Comparison of ENCODE assay signal across 1 cellular context in the genomic region with DNA sequence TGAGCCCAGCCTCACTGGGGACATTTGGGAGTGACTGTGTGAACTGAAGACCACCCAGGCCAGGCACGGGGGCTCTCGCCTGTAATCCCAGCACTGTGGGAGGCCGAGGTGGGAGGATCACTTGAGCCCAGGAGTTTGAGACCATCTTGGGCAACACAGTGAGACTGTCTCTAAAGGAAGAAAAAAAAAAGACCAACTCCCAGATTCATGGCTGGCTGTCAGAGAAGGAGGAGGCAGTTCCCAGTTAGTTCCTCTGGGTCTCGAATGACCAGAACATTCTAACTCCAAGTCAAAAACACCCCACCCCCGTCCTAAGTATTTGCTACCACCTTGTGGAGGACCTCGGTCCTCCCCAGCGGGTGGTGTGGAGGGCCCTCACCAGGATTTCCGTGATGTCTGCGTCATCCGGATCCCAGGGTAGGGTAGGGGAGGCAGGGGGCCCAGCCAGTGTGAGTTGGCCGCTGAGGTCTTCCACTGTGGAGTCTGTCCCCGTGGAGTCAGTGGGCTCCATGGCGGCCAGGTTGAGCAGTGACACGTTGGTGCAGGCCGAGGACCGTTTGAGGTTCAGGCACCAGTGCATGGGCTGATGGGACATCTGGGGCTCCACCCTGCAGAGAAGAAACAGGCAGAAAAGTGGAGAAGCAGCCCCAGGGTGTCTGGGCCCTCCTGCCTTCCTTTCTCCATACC.
A peak's percentile ranks its signal among the peaks of the same experiment; 100 is the strongest.
TF ChIP-seq lines count a peak whose summit lies in the region.

No MANE protein-coding gene starts in this region.

TF ChIP-seq in K562, 482 proteins besides CTCF, POLR2A, EP300 and RAD21 (continued from another document and continues in another):
- TF ChIP-seq NKRF (IDR thresholded peaks at IDR 0.05; ENCODE audit: borderline replicate concordance) (0 out of 2 replicates have a peak, but pooled peaks have one; percentile 39), STAT5B (CRISPR knock-in tag; IDR thresholded peaks at IDR 0.05) (no peak), SMARCA4 (IDR thresholded peaks at IDR 0.05) (peak; percentile 77), CBX2 (IDR thresholded peaks at IDR 0.05; ENCODE audit: insufficient read depth, low read length, poor library complexity, severe bottlenecking) (no peak), GTF3C2 (IDR thresholded peaks at IDR 0.05; ENCODE audit: borderline replicate concordance, extremely low read depth, insufficient read length) (no peak), ARID1B (IDR thresholded peaks at IDR 0.05) (peak; percentile 50; the same call in 1 of the 2 replicates), CEBPB (tag; IDR thresholded peaks at IDR 0.05) (no peak), ZNF407 (IDR thresholded peaks at IDR 0.05; ENCODE audit: low read depth) (no peak), E2F4 (CRISPR knock-in tag; IDR thresholded peaks at IDR 0.05; ENCODE audit: low read depth) (no peak), SP2 (IDR thresholded peaks at IDR 0.05; ENCODE audit: extremely low read depth, low read depth, low read length, poor library complexity, severe bottlenecking) (no peak), FUS (optimal IDR thresholded peaks at IDR 0.05; ENCODE audit: low read depth, low read length) (no peak), U2AF1 (optimal IDR thresholded peaks at IDR 0.05; ENCODE audit: low read depth, low read length) (no peak), HNRNPLL (IDR thresholded peaks at IDR 0.05; ENCODE audit: low read depth, low read length, poor library complexity, severe bottlenecking) (no peak), TBP (optimal IDR thresholded peaks at IDR 0.05; ENCODE audit: low read depth, low read length) (peak; percentile 14), ZFP36 (IDR thresholded peaks at IDR 0.05; ENCODE audit: low read depth, low read length, partially characterized antibody) (peak; percentile 5), HEY1 (CRISPR knock-in tag; IDR thresholded peaks at IDR 0.05; ENCODE audit: borderline replicate concordance) (no peak), ZNF431 (CRISPR knock-in tag; IDR thresholded peaks at IDR 0.05) (no peak), GABPA (tag; conservative IDR thresholded peaks at IDR 0.05; ENCODE audit: low read depth) (0 out of 2 replicates have a peak, but pooled peaks have one; percentile 26), PCBP2 (IDR thresholded peaks at IDR 0.05; ENCODE audit: low read depth, low read length, poor library complexity, severe bottlenecking) (no peak), ZBTB49 (CRISPR knock-in tag; IDR thresholded peaks at IDR 0.05; ENCODE audit: borderline replicate concordance) (no peak), LCOR (CRISPR knock-in tag; IDR thresholded peaks at IDR 0.05) (0 out of 2 replicates have a peak, but pooled peaks have one; percentile 58), CREB1 (IDR thresholded peaks at IDR 0.05) (0 out of 2 replicates have a peak, but pooled peaks have one; percentile 31), CREB1 (CRISPR knock-in tag; IDR thresholded peaks at IDR 0.05) (peak; percentile 62; the same call in 1 of the 2 replicates), CBX5 (IDR thresholded peaks at IDR 0.05; ENCODE audit: borderline replicate concordance, low read depth) (no peak), MTA3 (IDR thresholded peaks at IDR 0.05; ENCODE audit: borderline replicate concordance) (peak; percentile 67; the same call in 1 of the 2 replicates)
- TF ChIP-seq, protein P1, sequence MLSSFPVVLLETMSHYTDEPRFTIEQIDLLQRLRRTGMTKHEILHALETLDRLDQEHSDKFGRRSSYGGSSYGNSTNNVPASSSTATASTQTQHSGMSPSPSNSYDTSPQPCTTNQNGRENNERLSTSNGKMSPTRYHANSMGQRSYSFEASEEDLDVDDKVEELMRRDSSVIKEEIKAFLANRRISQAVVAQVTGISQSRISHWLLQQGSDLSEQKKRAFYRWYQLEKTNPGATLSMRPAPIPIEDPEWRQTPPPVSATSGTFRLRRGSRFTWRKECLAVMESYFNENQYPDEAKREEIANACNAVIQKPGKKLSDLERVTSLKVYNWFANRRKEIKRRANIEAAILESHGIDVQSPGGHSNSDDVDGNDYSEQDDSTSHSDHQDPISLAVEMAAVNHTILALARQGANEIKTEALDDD (IDR thresholded peaks at IDR 0.05): no peak
- TF ChIP-seq, protein P2, sequence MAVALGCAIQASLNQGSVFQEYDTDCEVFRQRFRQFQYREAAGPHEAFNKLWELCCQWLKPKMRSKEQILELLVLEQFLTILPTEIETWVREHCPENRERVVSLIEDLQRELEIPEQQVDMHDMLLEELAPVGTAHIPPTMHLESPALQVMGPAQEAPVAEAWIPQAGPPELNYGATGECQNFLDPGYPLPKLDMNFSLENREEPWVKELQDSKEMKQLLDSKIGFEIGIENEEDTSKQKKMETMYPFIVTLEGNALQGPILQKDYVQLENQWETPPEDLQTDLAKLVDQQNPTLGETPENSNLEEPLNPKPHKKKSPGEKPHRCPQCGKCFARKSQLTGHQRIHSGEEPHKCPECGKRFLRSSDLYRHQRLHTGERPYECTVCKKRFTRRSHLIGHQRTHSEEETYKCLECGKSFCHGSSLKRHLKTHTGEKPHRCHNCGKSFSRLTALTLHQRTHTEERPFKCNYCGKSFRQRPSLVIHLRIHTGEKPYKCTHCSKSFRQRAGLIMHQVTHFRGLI (CRISPR knock-in tag; IDR thresholded peaks at IDR 0.05): no peak
- TF ChIP-seq, protein P3, sequence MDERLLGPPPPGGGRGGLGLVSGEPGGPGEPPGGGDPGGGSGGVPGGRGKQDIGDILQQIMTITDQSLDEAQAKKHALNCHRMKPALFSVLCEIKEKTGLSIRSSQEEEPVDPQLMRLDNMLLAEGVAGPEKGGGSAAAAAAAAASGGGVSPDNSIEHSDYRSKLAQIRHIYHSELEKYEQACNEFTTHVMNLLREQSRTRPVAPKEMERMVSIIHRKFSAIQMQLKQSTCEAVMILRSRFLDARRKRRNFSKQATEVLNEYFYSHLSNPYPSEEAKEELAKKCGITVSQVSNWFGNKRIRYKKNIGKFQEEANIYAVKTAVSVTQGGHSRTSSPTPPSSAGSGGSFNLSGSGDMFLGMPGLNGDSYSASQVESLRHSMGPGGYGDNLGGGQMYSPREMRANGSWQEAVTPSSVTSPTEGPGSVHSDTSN (CRISPR knock-in tag; IDR thresholded peaks at IDR 0.05; ENCODE audit: low read depth): no peak
- TF ChIP-seq, protein P3 (tag; conservative IDR thresholded peaks at IDR 0.05; ENCODE audit: low read depth): 0 out of 2 replicates have a peak, but pooled peaks have one; percentile 7
